Comparison of ENCODE assay signal across 1 cellular context in the genomic region with DNA sequence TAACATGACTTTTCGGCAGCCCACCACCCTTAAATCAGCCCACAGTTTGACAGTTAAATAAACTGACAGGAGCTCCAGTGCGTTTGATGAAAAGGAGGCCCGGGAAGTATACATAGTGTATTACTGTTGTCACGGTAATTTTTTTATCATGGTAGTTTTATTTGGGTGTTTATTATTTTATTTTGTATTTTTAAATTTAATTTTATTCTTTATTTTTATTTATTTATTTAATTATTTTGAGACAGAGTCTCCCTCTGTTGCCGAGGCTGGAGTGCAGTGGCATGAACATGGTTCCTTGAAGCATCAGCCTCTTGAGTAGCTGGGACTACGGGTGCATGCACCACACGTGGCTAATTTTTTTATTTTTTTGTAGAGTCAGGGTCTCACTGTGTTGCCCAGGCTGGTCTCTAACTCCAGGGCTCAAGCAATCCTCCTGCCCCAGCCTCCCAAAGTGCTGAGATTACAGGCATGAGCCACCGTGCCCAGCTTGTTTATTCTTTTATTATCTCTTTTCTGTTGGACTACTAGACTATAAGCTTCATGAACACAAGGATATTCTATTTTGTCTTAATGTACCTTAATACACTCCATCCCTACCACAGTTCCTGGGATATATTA.
TF ChIP-seq lines count a peak whose summit lies in the region.

No MANE protein-coding gene starts in this region.

TF ChIP-seq in GM23338, 12 proteins besides CTCF, POLR2A, EP300 and RAD21 (continued from another document):
- no peak for TF ChIP-seq JUNB (IDR thresholded peaks at IDR 0.05; ENCODE audit: unreplicated experiment)
